ENCODE assay signal across 8 cellular contexts in the genomic region with DNA sequence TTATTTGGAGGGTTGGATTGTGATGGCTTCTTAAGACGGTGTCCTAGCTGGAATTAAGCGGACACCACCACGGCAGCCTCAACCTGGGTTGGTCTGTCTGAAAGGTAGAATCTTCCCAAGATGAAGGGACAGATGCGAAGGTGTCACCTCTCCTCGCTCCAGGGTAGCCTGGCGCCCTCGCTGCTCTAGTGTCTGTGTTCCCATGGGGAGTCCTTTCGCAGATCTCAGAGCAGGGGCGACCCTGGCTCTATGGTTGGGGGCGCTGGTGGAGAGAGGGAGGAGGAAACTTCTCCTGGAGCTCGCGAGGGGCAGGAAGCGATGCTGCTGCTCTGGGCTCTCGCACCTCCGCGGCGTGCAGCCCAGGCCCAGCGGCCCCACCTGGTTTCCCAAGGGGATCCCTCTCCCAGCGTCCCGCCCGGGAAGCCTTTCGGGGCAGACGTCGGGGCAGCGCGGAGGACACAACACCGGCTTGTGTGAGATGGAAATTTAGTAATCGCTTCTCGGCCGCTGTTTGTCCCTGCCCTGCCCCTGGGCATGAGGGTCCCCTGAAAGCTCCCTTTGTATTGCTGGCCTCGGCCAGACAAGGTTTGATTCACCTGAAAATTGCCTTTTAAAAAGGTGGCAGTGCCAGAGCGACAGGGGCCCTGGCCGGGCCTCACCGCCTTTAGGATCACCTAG. TPM values are rescaled to one million over a fixed set of nuclear protein-coding genes. Genes with fewer than 3 reads are reported as not detected.
A peak's percentile ranks its signal among the peaks of the same experiment; 100 is the strongest.
DNase-seq lines count a peak whose midpoint lies in the region; ATAC-seq and TF ChIP-seq lines count a peak whose summit lies in the region.

No MANE protein-coding gene starts in this region.

- H2AFZ ChIP-seq in neural progenitor cell (replicated peaks) = peak overlapping the region; percentile 59

- no peaks in the 10 kb centered on the region for H3K79me2 ChIP-seq in neural progenitor cell (ENCODE audit: low read depth)

- ATAC-seq in HG03342 (IDR thresholded peaks at IDR 0.05; ENCODE audit: unreplicated experiment) (peak; percentile 3), GM21360 (IDR thresholded peaks at IDR 0.05; ENCODE audit: unreplicated experiment) (no peak)

- peaks cover 98% of the 10 kb centered on the region for H3K27me3 ChIP-seq in neural progenitor cell

- peaks cover 21% of the 10 kb centered on the region for H3K4me1 ChIP-seq in neural progenitor cell

- H3K36me3 Mint-ChIP-seq in neural progenitor cell = peaks cover 2% of the 10 kb centered on the region

- no peaks in the 10 kb centered on the region for H3K9me3 Mint-ChIP-seq in neural progenitor cell

- no peaks in the 10 kb centered on the region for H4K20me1 ChIP-seq in neural progenitor cell (ENCODE audit: low read depth)

- peak; percentile 7 for DNase-seq in activated CD4-positive, alpha-beta T cell treated with anti-CD3 and anti-CD28 coated beads for 48 hours
- DNase-seq in activated CD4-positive, alpha-beta T cell treated with anti-CD3 and anti-CD28 coated beads for 4 hours = no peak
- DNase-seq in dermis blood vessel endothelial cell (peak; percentile 13), neural progenitor cell (ENCODE audit: low spot score) (peak; percentile 37), CD1c-positive myeloid dendritic cell (ENCODE audit: extremely low spot score) (no peak), caudate nucleus (lab: John Stamatoyannopoulos, UW) (no peak)

- H3K4me3 Mint-ChIP-seq in neural progenitor cell = peak overlapping the region; percentile 97

- TF ChIP-seq CTCF in neural progenitor cell (IDR thresholded peaks at IDR 0.05) = no peak

- H3K27ac ChIP-seq in neural progenitor cell (no peak overlapping the region), caudate nucleus (ENCODE audit: low read depth, low read length) (no peak overlapping the region)

- H3K27ac Mint-ChIP-seq in neural progenitor cell = peak overlapping the region; percentile 85

- peaks cover 9% of the 10 kb centered on the region for H3K27me3 Mint-ChIP-seq in neural progenitor cell (ENCODE audit: insufficient read depth, low read depth)

- H3K4me1 Mint-ChIP-seq in neural progenitor cell = peaks cover 28% of the 10 kb centered on the region

- peak overlapping the region; percentile 67 for H3K4me3 ChIP-seq in neural progenitor cell

- H3K36me3 ChIP-seq in neural progenitor cell = no peaks in the 10 kb centered on the region

- H3K4me2 ChIP-seq in neural progenitor cell = peak overlapping the region; percentile 99

- H3K9ac ChIP-seq in neural progenitor cell = no peak overlapping the region

- no peaks in the 10 kb centered on the region for H3K9me3 ChIP-seq in neural progenitor cell (ENCODE audit: low read depth)

- no peaks in the 10 kb centered on the region for H3F3A ChIP-seq in neural progenitor cell (ENCODE audit: low read depth)

RNA-seq across cellular contexts. Expression of a gene that starts 1.8 kb away (rescaled TPM):
- total RNA-seq in dermis blood vessel endothelial cell = under 0.01 and 0.19 TPM in 2 replicates
- 0.81 and 2.4 TPM in 2 replicates for total RNA-seq in neural progenitor cell (ENCODE audit: low replicate concordance)

Comparison
In these comparisons a context has a peak if more than half of its experiments do, and no peak if none do; other contexts are left out.
1. DNase-seq: peak in activated CD4-positive, alpha-beta T cell treated with anti-CD3 and anti-CD28 coated beads for 48 hours (single experiment), dermis blood vessel endothelial cell (single experiment) and neural progenitor cell (single experiment); none in activated CD4-positive, alpha-beta T cell treated with anti-CD3 and anti-CD28 coated beads for 4 hours (0 of 2), CD1c-positive myeloid dendritic cell (single experiment) and caudate nucleus (0 of 61).